8 cellular contexts compared by ENCODE assay signal in the genomic region with DNA sequence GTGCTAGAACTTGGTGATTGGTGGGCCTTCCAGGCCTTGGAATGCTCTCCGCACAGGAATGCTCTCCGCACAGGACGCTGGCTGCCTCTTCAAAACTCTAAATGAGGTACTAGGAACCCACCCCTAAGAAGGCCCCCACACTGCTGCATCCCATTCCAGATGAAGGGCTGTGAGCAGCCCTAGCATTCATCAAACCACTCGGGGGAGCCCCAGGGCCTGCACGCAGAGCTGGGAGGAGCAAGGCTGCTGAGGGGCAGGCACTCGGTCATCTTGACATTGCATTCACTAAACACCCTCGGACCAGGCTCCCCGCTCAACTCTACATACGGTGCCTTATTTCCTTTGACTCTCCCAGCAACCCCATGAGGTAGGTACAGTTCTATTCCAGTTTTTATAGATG. TPM values are rescaled to one million over a fixed set of nuclear protein-coding genes. Genes with fewer than 3 reads are reported as not detected.
DNase-seq lines count a peak whose midpoint lies in the region; ATAC-seq and TF ChIP-seq lines count a peak whose summit lies in the region.
"Had no signal": no experiment of that assay in that cellular context is flagged by ENCODE, and none has a peak within 500 bp of the region (broad histone marks: within the 10 kb centered on the region; RNA-seq: fewer than 3 reads in every experiment).

No MANE protein-coding gene starts in this region.

- TF ChIP-seq CTCF in GM12864 (IDR thresholded peaks at IDR 0.05; ENCODE audit: low read depth, low read length, missing control alignments), result peak; percentile 23
- TF ChIP-seq CTCF in brain (conservative IDR thresholded peaks at IDR 0.05), result peak; percentile 12 to 21
- no peak for TF ChIP-seq CTCF in nephron progenitor cell (IDR thresholded peaks at IDR 0.05)

- no peak overlapping the region for H3K4me3 ChIP-seq in GM12864 (ENCODE audit: low read depth, low read length)

- H3K4me1 Mint-ChIP-seq in brain, result peaks cover 44% of the 10 kb centered on the region
- H3K4me1 Mint-ChIP-seq in nephron progenitor cell, result peaks cover 58% of the 10 kb centered on the region

- H3K9me3 Mint-ChIP-seq in brain, result no peaks in the 10 kb centered on the region
- no peaks in the 10 kb centered on the region for H3K9me3 Mint-ChIP-seq in nephron progenitor cell

- peak; percentile 54 for ATAC-seq in HG03354 (IDR thresholded peaks at IDR 0.05; ENCODE audit: poor library complexity, severe bottlenecking, unreplicated experiment)

- H3K36me3 Mint-ChIP-seq in brain (no peaks in the 10 kb centered on the region), nephron progenitor cell (ENCODE audit: low read depth) (no peaks in the 10 kb centered on the region)

- DNase-seq in GM12864 (ENCODE audit: low read depth) (no peak), nephron progenitor cell (peak; percentile 49), MV-4-11 (lab: John Stamatoyannopoulos, UW) (no peak), hippocampal formation (lab: John Stamatoyannopoulos, UW) (no peak), NCI-H1048 (lab: John Stamatoyannopoulos, UW) (no peak)
- DNase-seq: DMS79 had no signal

- peaks cover 9% of the 10 kb centered on the region for H3K27me3 Mint-ChIP-seq in brain
- peaks cover 6% of the 10 kb centered on the region for H3K27me3 Mint-ChIP-seq in nephron progenitor cell (ENCODE audit: low read depth, poor library complexity)

- H3K27ac Mint-ChIP-seq in brain (peak overlapping the region in 3 of 5 experiments; percentile 17 to 67 (median 42)), nephron progenitor cell (no peak overlapping the region)

- H3K4me3 Mint-ChIP-seq in brain (no peak overlapping the region), nephron progenitor cell (no peak overlapping the region)

RNA-seq across cellular contexts. Expression of a gene that starts 49.2 kb away (rescaled TPM):
- 30.2 TPM for polyA plus RNA-seq in brain (ENCODE audit: insufficient read depth, low read depth, low replicate concordance)
